12 cellular contexts compared by ENCODE assay signal in the genomic region with DNA sequence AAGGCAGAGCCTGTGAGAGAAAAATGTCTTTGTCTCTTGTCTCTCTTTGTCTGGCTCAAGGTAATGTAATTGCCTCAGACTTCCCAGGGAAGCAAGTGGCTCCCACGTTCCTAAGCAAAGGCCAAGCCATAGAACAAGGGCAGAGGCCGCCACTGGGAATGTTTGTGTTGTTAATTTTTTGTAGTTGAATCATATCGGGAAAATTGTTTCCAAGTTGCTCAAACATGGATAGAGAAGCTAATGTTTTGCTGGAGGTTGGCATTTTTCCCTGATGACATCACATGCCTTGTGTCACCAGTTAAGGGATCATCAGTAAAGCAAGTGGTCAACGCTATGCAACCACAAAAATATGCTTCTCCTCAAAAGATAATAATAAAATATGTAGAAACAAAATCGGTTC.
A peak's percentile ranks its signal among the peaks of the same experiment; 100 is the strongest.
DNase-seq lines count a peak whose midpoint lies in the region; ATAC-seq and TF ChIP-seq lines count a peak whose summit lies in the region.
"Had no signal": no experiment of that assay in that cellular context is flagged by ENCODE, and none has a peak within 500 bp of the region (broad histone marks: within the 10 kb centered on the region; RNA-seq: fewer than 3 reads in every experiment).

No MANE protein-coding gene starts in this region.

- H3K79me1 ChIP-seq in trophoblast cell (ENCODE audit: low read length): peaks cover 8% of the 10 kb centered on the region

- H2AK5ac ChIP-seq in trophoblast cell (ENCODE audit: low read length): no peak overlapping the region

- intact Hi-C loops in Calu3 (cut with micrococcal nuclease; ENCODE audit: unreplicated experiment): loop anchor here (10.0 kb wide), 1 partner anchor 81 kb away; no protein-coding TSS in a partner anchor
- intact Hi-C loops in natural killer cell (cut with micrococcal nuclease): no loop called here

- ATAC-seq in GM21423 (IDR thresholded peaks at IDR 0.05; ENCODE audit: unreplicated experiment) (no peak), GM21390 (IDR thresholded peaks at IDR 0.05; ENCODE audit: unreplicated experiment) (no peak), natural killer cell (no peak)

- DNase-seq in Calu3 (peak; percentile 1), SW480 (ENCODE audit: low spot score) (peak; percentile 81), fibroblast of the conjunctiva (ENCODE audit: low read depth) (peak; percentile 76), trophoblast cell (peak; percentile 96 to 98), natural killer cell (no peak), DMS114 treated with DMSO at 0.1 percent for 48 hours (lab: John Stamatoyannopoulos, UW; ENCODE audit: unreplicated experiment) (no peak)
- DNase-seq: activated CD8-positive, alpha-beta memory T cell treated with anti-CD3 and anti-CD28 coated beads, Interleukin-2, amount 50 U/mL, for 4 hours; hypothalamus had no signal

- no peak overlapping the region for H4K8ac ChIP-seq in trophoblast cell (ENCODE audit: low read depth, low read length)

- no peaks in the 10 kb centered on the region for H3K27me3 ChIP-seq in trophoblast cell (ENCODE audit: insufficient read depth, low read length)

- H4K91ac ChIP-seq in trophoblast cell (ENCODE audit: low read depth, low read length): no peak overlapping the region

- no peaks in the 10 kb centered on the region for H3K36me3 Mint-ChIP-seq in Calu3 (ENCODE audit: insufficient read depth, unreplicated experiment)
- H3K36me3 Mint-ChIP-seq in natural killer cell: no peaks in the 10 kb centered on the region
- H3K36me3 Mint-ChIP-seq: type B pancreatic cell had no signal

- no CpG with 5 or more reads among the region's 5 CpGs for WGBS in trophoblast cell (ENCODE audit: extremely low coverage, insufficient coverage, insufficient read length)

- H2AFZ ChIP-seq in trophoblast cell (ENCODE audit: insufficient read depth, low read length, poor library complexity): no peak overlapping the region

- no peak overlapping the region for H3K4me3 Mint-ChIP-seq in Calu3 (ENCODE audit: low read depth, unreplicated experiment)
- H3K4me3 Mint-ChIP-seq in natural killer cell: no peak overlapping the region
- H3K4me3 Mint-ChIP-seq: type B pancreatic cell had no signal

- no peak overlapping the region for H3K4me2 ChIP-seq in trophoblast cell (ENCODE audit: low read length)

- no TSS peak for BruUV-seq in Calu3 (replicated peaks; lab: Mats Ljungman, UMichigan)

- H3K14ac ChIP-seq in trophoblast cell (ENCODE audit: low read length): no peak overlapping the region

- H3K27me3 Mint-ChIP-seq in Calu3 (ENCODE audit: unreplicated experiment) (no peaks in the 10 kb centered on the region), natural killer cell (ENCODE audit: low read depth in 2 of 2) (peaks cover 6 to 9% of the 10 kb centered on the region in 2 donors)

- TF ChIP-seq CTCF in Calu3 (IDR thresholded peaks at IDR 0.05; ENCODE audit: unreplicated experiment) (no peak), natural killer cell (IDR thresholded peaks at IDR 0.05) (no peak)

- H3K9me3 Mint-ChIP-seq in Calu3 (ENCODE audit: low read depth, unreplicated experiment): no peaks in the 10 kb centered on the region
- H3K9me3 Mint-ChIP-seq in natural killer cell: no peaks in the 10 kb centered on the region

- H4K12ac ChIP-seq in trophoblast cell (ENCODE audit: low read depth, low read length): no peak overlapping the region

- H2BK120ac ChIP-seq in trophoblast cell (ENCODE audit: insufficient read depth, low read length, poor library complexity): no peak overlapping the region

- H3K9me3 ChIP-seq in trophoblast cell (ENCODE audit: insufficient read depth, low read depth, low read length): no peaks in the 10 kb centered on the region

- H3K27ac Mint-ChIP-seq in Calu3 (ENCODE audit: unreplicated experiment) (no peak overlapping the region), natural killer cell (no peak overlapping the region)
- H3K27ac Mint-ChIP-seq: type B pancreatic cell had no signal

- no peak overlapping the region for H3K18ac ChIP-seq in trophoblast cell (ENCODE audit: low read length)

- H3K4me1 ChIP-seq in trophoblast cell (ENCODE audit: control insufficient read depth in 1 of 2, insufficient read depth in 2 of 2, low read length in 2 of 2): peaks cover 7 to 9% of the 10 kb centered on the region in 2 experiments

- H3K4ac ChIP-seq in trophoblast cell (ENCODE audit: low read depth, low read length): no peak overlapping the region

- no peaks in the 10 kb centered on the region for H3K79me2 ChIP-seq in trophoblast cell (ENCODE audit: control insufficient read depth, insufficient read depth, low read length, poor library complexity)

- H3K36me3 ChIP-seq in trophoblast cell (ENCODE audit: control insufficient read depth in 1 of 2, insufficient read depth in 2 of 2, low read length in 2 of 2): no peaks in the 10 kb centered on the region

- H3K4me3 ChIP-seq in trophoblast cell (ENCODE audit: low read depth, low read length): no peak overlapping the region
- H3K4me3 ChIP-seq: skin epidermis had no signal

- peak overlapping the region; percentile 67 for H3K27ac ChIP-seq in trophoblast cell (ENCODE audit: low read depth, low read length)

- H3K9ac ChIP-seq in trophoblast cell (ENCODE audit: low read length): no peak overlapping the region

- CTCF ChIA-PET in Calu3 (lab: Charles Lee): interaction anchor here (0.6 kb wide), 1 partner anchor 1153 kb away, joined by 3 read pairs; no protein-coding TSS in a partner anchor

- no peak overlapping the region for H2BK12ac ChIP-seq in trophoblast cell (ENCODE audit: low read length)

- peaks cover 32% of the 10 kb centered on the region for H3K4me1 Mint-ChIP-seq in Calu3 (ENCODE audit: low read depth, unreplicated experiment)
- H3K4me1 Mint-ChIP-seq in natural killer cell: no peaks in the 10 kb centered on the region

- H2BK5ac ChIP-seq in trophoblast cell (ENCODE audit: low read depth, low read length, poor library complexity): no peak overlapping the region

- H3K23ac ChIP-seq in trophoblast cell (ENCODE audit: low read length): no peak overlapping the region

Comparison
In these comparisons a context has a peak if more than half of its experiments do, and no peak if none do; other contexts are left out.
1. DNase-seq: peak in Calu3 (single experiment), SW480 (single experiment), fibroblast of the conjunctiva (single experiment) and trophoblast cell (2 of 2); none in natural killer cell (single experiment) and DMS114 treated with DMSO at 0.1 percent for 48 hours (single experiment).